ENCODE assay signal across 17 cellular contexts in the genomic region with DNA sequence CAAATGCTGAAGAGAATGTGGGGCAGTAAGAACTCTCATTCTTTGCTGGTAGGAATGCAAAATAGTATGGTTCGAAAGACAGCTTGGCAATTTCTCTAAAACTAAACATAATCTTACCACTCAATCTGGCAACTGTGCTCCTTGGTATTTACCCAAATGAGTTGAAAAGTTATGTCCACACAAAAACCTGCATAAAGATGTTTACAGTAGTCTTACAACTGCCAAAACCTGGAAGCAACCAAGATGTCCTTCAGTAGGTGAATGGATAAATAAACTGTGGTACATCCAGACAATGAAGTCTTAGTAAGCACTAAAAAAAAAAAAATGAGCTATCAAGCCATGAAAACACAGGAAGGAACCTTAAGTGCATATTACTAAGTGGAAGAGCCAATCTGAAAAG.
"Had no signal": no experiment of that assay in that cellular context is flagged by ENCODE, and none has a peak within 500 bp of the region (broad histone marks: within the 10 kb centered on the region; RNA-seq: fewer than 3 reads in every experiment).

No MANE protein-coding gene starts in this region.

- H3K27me3 Mint-ChIP-seq: activated B cell treated with CpG ODN at 0.5 μM for 24 hours; activated CD4-positive, alpha-beta memory T cell treated with anti-CD3 and anti-CD28 coated beads, Interleukin-2, amount 10 ng/mL, durations not matched to agents 7 days and 5 days had no signal

- H3K9me3 Mint-ChIP-seq: activated B cell treated with CpG ODN at 0.5 μM for 24 hours; activated CD4-positive, alpha-beta memory T cell treated with anti-CD3 and anti-CD28 coated beads, Interleukin-2, amount 10 ng/mL, durations not matched to agents 7 days and 5 days; activated naive CD4-positive, alpha-beta T cell treated with anti-CD3 and anti-CD28 coated beads, Interleukin-2, amount 50 U/mL, for 72 hours; T-helper 1 cell treated with Interleukin-12 subunit alpha and Interleukin-12 subunit beta and Interleukin-4 antibody, amounts not matched to agents 30 μg/mL and 1 μg/mL, for 36 hours had no signal

- H3K4me1 ChIP-seq: breast epithelium had no signal

- H3K27me3 ChIP-seq: breast epithelium had no signal

- H3K27ac Mint-ChIP-seq: activated B cell treated with CpG ODN at 0.5 μM for 24 hours; activated CD4-positive, alpha-beta memory T cell treated with anti-CD3 and anti-CD28 coated beads, Interleukin-2, amount 10 ng/mL, durations not matched to agents 7 days and 5 days; T-helper 1 cell treated with Interleukin-12 subunit alpha and Interleukin-12 subunit beta and Interleukin-4 antibody, amounts not matched to agents 30 μg/mL and 1 μg/mL, for 36 hours had no signal

- H3K4me1 Mint-ChIP-seq: activated B cell treated with CpG ODN at 0.5 μM for 24 hours; activated CD4-positive, alpha-beta memory T cell treated with anti-CD3 and anti-CD28 coated beads, Interleukin-2, amount 10 ng/mL, durations not matched to agents 7 days and 5 days had no signal

- H3K4me3 ChIP-seq: breast epithelium had no signal

- H3K27ac ChIP-seq: breast epithelium had no signal

- ATAC-seq: activated naive CD4-positive, alpha-beta T cell treated with anti-CD3 and anti-CD28 coated beads, Interleukin-2, amount 50 U/mL, for 72 hours had no signal

- DNase-seq: activated B cell treated with CpG ODN at 0.5 μM for 24 hours; activated CD4-positive, alpha-beta memory T cell treated with anti-CD3 and anti-CD28 coated beads, Interleukin-2, amount 10 ng/mL, durations not matched to agents 7 days and 5 days; activated CD4-positive, alpha-beta T cell treated with anti-CD3 and anti-CD28 coated beads, Interleukin-2, amount 50 U/mL, for 1 hour; activated effector memory CD4-positive, alpha-beta T cell treated with anti-CD3 and anti-CD28 coated beads, Interleukin-2, amount 50 U/mL, for 16 hours; activated naive CD4-positive, alpha-beta T cell treated with Interleukin-2 at 50 U/mL for 16 hours; activated T-cell treated with anti-CD3 and anti-CD28 coated beads for 4 hours; caudate nucleus; NCI-H1105 treated with DMSO at 0.1 percent for 48 hours; NCI-H1436 treated with DMSO at 0.1 percent for 48 hours; NCI-H187; NCI-H2081; NCI-H446; NCI-H524; SHP77 had no signal

- H3K9me3 ChIP-seq: breast epithelium had no signal

- H3K4me3 Mint-ChIP-seq: activated B cell treated with CpG ODN at 0.5 μM for 24 hours; activated CD4-positive, alpha-beta memory T cell treated with anti-CD3 and anti-CD28 coated beads, Interleukin-2, amount 10 ng/mL, durations not matched to agents 7 days and 5 days; T-helper 1 cell treated with Interleukin-12 subunit alpha and Interleukin-12 subunit beta and Interleukin-4 antibody, amounts not matched to agents 30 μg/mL and 1 μg/mL, for 36 hours had no signal

- H3K36me3 ChIP-seq: breast epithelium had no signal
